28 cellular contexts compared by ENCODE assay signal in the genomic region with DNA sequence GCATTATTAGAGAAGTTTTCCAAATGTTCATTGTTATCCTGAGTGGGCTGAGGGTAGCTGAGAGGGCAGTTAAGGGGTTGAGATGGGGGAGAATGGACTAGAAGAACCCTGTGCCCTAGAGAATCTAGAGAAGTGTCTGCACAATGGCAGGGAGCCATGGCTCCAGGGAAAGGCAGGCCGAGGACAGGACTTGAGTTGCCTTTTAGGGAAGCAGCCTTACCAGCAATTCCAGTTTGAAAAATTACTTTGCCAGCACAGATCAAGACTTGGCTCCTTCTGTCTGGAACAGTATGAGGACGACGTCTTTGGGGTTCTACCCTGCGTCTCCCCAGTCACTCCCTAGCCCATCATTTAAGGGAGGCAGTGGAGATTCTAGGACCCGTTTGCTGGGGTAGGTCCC. TPM values are rescaled to one million over a fixed set of nuclear protein-coding genes. Genes with fewer than 3 reads are reported as not detected.
DNase-seq lines count a peak whose midpoint lies in the region; ATAC-seq and TF ChIP-seq lines count a peak whose summit lies in the region.
"Had no signal": no experiment of that assay in that cellular context is flagged by ENCODE, and none has a peak within 500 bp of the region (broad histone marks: within the 10 kb centered on the region; RNA-seq: fewer than 3 reads in every experiment).

No MANE protein-coding gene starts in this region.

- H3K79me1 ChIP-seq in IMR-90 (ENCODE audit: low read depth in 1 of 2, low read length in 2 of 2): no peaks in the 10 kb centered on the region

- no TSS peak for BruUV-seq in IMR-90 (replicated peaks; lab: Mats Ljungman, UMichigan)

- no peak overlapping the region for H3K4me3 ChIP-seq in IMR-90 (ENCODE audit: insufficient read depth, low read depth, low read length)
- H3K4me3 ChIP-seq in epithelial cell of esophagus (ENCODE audit: low read length): no peak overlapping the region
- H3K4me3 ChIP-seq in muscle layer of duodenum (ENCODE audit: low read depth in 1 of 2, low read length in 2 of 2): no peak overlapping the region
- H3K4me3 ChIP-seq in stomach: no peak overlapping the region
- no peak overlapping the region for H3K4me3 ChIP-seq in naive thymus-derived CD4-positive, alpha-beta T cell (ENCODE audit: low read length)
- H3K4me3 ChIP-seq: cardiac muscle cell, colonic mucosa, pancreas, thyroid gland had no signal

- no peak overlapping the region for H3K14ac ChIP-seq in IMR-90 (replicated peaks; ENCODE audit: low read depth, low read length)

- no peak overlapping the region for H3K4me3 Mint-ChIP-seq in naive thymus-derived CD4-positive, alpha-beta T cell
- no peak overlapping the region for H3K4me3 Mint-ChIP-seq in natural killer cell treated with Interleukin-12 subunit alpha and Interleukin-12 subunit beta and Interleukin-15 and Interleukin-18, amount 100 ng/mL, for 72 hours
- H3K4me3 Mint-ChIP-seq: H9, nephron progenitor cell had no signal

- DNase-seq in IMR-90: no peak
- peak; percentile 74 for DNase-seq in epithelial cell of esophagus (ENCODE audit: low read depth)
- no peak for DNase-seq in stomach
- no peak for DNase-seq in naive thymus-derived CD4-positive, alpha-beta T cell
- no peak for DNase-seq in natural killer cell treated with Interleukin-12 subunit alpha and Interleukin-12 subunit beta and Interleukin-15 and Interleukin-18, amount 100 ng/mL, for 72 hours (ENCODE audit: low spot score)
- no peak for DNase-seq in activated naive CD4-positive, alpha-beta T cell treated with Interleukin-2 at 50 U/mL for 16 hours
- DNase-seq: ACHN; activated CD4-positive, alpha-beta T cell treated with anti-CD3 and anti-CD28 coated beads, Interleukin-2, amount 50 U/mL, for 4 hours; activated naive CD4-positive, alpha-beta T cell treated with anti-CD3 and anti-CD28 coated beads, Interleukin-2, amount 50 U/mL, for 16 hours; BE2C; colonic mucosa; effector memory CD4-positive, alpha-beta T cell; H9; islet precursor cell; KG1; midbrain; NCI-H1417; NCI-H2081; NCI-H226; nephron progenitor cell; pancreas; stimulated activated naive CD4-positive, alpha-beta T cell treated with Interleukin-2 at 50 U/mL for 16 hours; T-helper 1 cell; thyroid gland had no signal

- no peaks in the 10 kb centered on the region for H3K36me3 ChIP-seq in IMR-90 (ENCODE audit: control insufficient read depth, insufficient read depth, low read length)
- H3K36me3 ChIP-seq in muscle layer of duodenum (ENCODE audit: control insufficient read depth in 1 of 2, insufficient read depth in 2 of 2, low read length in 2 of 2): no peaks in the 10 kb centered on the region
- no peaks in the 10 kb centered on the region for H3K36me3 ChIP-seq in stomach
- H3K36me3 ChIP-seq in naive thymus-derived CD4-positive, alpha-beta T cell (ENCODE audit: control insufficient read depth in 2 of 3, insufficient read depth in 3 of 3, low read length in 3 of 3): no peaks in the 10 kb centered on the region
- H3K36me3 ChIP-seq: BE2C, cardiac muscle cell, colonic mucosa, pancreas, thyroid gland had no signal

- no peak overlapping the region for H2BK5ac ChIP-seq in IMR-90 (ENCODE audit: low read depth, low read length, poor library complexity, severe bottlenecking)

- no peak overlapping the region for H3K23ac ChIP-seq in IMR-90 (ENCODE audit: low read depth, low read length)

- H3K9me1 ChIP-seq in IMR-90 (ENCODE audit: insufficient read depth, low read length): 0 out of 2 replicates have a peak, but pooled peaks cover 6% of the 10 kb centered on the region

- H2AK9ac ChIP-seq in IMR-90 (replicated peaks; ENCODE audit: low read depth, low read length, poor library complexity): no peak overlapping the region

- H3K18ac ChIP-seq in IMR-90 (ENCODE audit: low read depth, low read length): no peak overlapping the region

- intact Hi-C loops in IMR-90 (cut with micrococcal nuclease): no loop called here
- intact Hi-C loops in stomach (cut with DNase I; ENCODE audit: low total_unique reads): no loop called here
- intact Hi-C loops in naive thymus-derived CD4-positive, alpha-beta T cell (cut with micrococcal nuclease): no loop called here

- peaks cover 0 to 4% (median 0%) of the 10 kb centered on the region in 7 donors for H3K4me1 Mint-ChIP-seq in naive thymus-derived CD4-positive, alpha-beta T cell
- H3K4me1 Mint-ChIP-seq in natural killer cell treated with Interleukin-12 subunit alpha and Interleukin-12 subunit beta and Interleukin-15 and Interleukin-18, amount 100 ng/mL, for 72 hours (ENCODE audit: low read depth in 2 of 2): no peaks in the 10 kb centered on the region

- no peak overlapping the region; the same call in 1 of the 2 replicates for H2BK20ac ChIP-seq in IMR-90 (ENCODE audit: low read depth, low read length)

- in situ Hi-C loops in IMR-90 (cut with MboI; ENCODE audit: low sequenced_read_pairs): loop anchor here (25.0 kb wide), 1 partner anchor 488 kb away; the partner anchor contains the start of gene SLC25A18

- CTCF ChIA-PET in IMR-90 (lab: Yijun Ruan, JAX): no interaction called here
- CTCF ChIA-PET in naive thymus-derived CD4-positive, alpha-beta T cell (lab: Charles Lee): no interaction called here

- H3K4me1 ChIP-seq in IMR-90 (ENCODE audit: control insufficient read depth, insufficient read depth, low read length) (0 out of 2 replicates have a peak, but pooled peaks cover 2% of the 10 kb centered on the region), muscle layer of duodenum (ENCODE audit: control insufficient read depth in 1 of 2, insufficient read depth in 2 of 2, low read length in 2 of 2) (peaks cover 0 to under 1% of the 10 kb centered on the region in 2 donors), stomach (peaks cover under 1 to 13% (median 2%) of the 10 kb centered on the region in 4 donors)
- no peaks in the 10 kb centered on the region for H3K4me1 ChIP-seq in naive thymus-derived CD4-positive, alpha-beta T cell (ENCODE audit: control insufficient read depth in 2 of 2, insufficient read depth in 2 of 2, low read length in 2 of 2)
- H3K4me1 ChIP-seq: BE2C, thyroid gland had no signal

- 0 out of 2 replicates have a peak overlapping the region, but pooled peaks have one; percentile 27 for H2BK120ac ChIP-seq in IMR-90 (ENCODE audit: low read depth, low read length)

- TF ChIP-seq EP300 in stomach (IDR thresholded peaks at IDR 0.05): no peak

- TF ChIP-seq CTCF in IMR-90 (conservative IDR thresholded peaks at IDR 0.05; ENCODE audit: low read depth, low read length): no peak
- TF ChIP-seq CTCF in epithelial cell of esophagus (IDR thresholded peaks at IDR 0.05; ENCODE audit: insufficient read depth, low read depth, low read length, missing control alignments): no peak
- TF ChIP-seq CTCF in stomach (IDR thresholded peaks at IDR 0.05): no peak

- 0 out of 3 replicates have a peak overlapping the region, but pooled peaks have one; percentile 21 for H2BK15ac ChIP-seq in IMR-90 (ENCODE audit: low read depth, low read length)

- H3K9me3 ChIP-seq in IMR-90 (ENCODE audit: control insufficient read depth, insufficient read depth, low read length) (no peaks in the 10 kb centered on the region), muscle layer of duodenum (ENCODE audit: control insufficient read depth in 1 of 2, low read length in 2 of 2) (no peaks in the 10 kb centered on the region), stomach (no peaks in the 10 kb centered on the region)
- H3K9me3 ChIP-seq in naive thymus-derived CD4-positive, alpha-beta T cell (ENCODE audit: control insufficient read depth in 2 of 3, low read length in 3 of 3): no peaks in the 10 kb centered on the region
- H3K9me3 ChIP-seq: BE2C, colonic mucosa, pancreas, thyroid gland had no signal

- H3K9ac ChIP-seq in IMR-90 (ENCODE audit: low read depth, low read length): no peak overlapping the region

- H2AK5ac ChIP-seq in IMR-90 (ENCODE audit: low read depth, low read length): 0 out of 2 replicates have a peak overlapping the region, but pooled peaks have one; percentile 13

- WGBS in IMR-90 (ENCODE audit: extremely low coverage in 2 of 2, insufficient read length in 1 of 2), 2 experiments: no CpG with 5 or more reads among the region's 5 CpGs
- WGBS in stomach, 5 donors: 46 to 67% (median 50%) methylated on average over 5 of the region's 5 CpGs

- H4K8ac ChIP-seq in IMR-90 (ENCODE audit: low read depth in 2 of 2, low read length in 2 of 2): no peak overlapping the region

- no peak overlapping the region for H4K5ac ChIP-seq in IMR-90 (ENCODE audit: low read depth, low read length)

- no peak overlapping the region for H3K27ac ChIP-seq in IMR-90 (ENCODE audit: insufficient read depth, low read length)
- peak overlapping the region; percentile 39 for H3K27ac ChIP-seq in muscle layer of duodenum (ENCODE audit: low read length)
- peak overlapping the region in 4 of 5 donors; percentile 56 to 80 (median 70) for H3K27ac ChIP-seq in stomach
- H3K27ac ChIP-seq in naive thymus-derived CD4-positive, alpha-beta T cell (ENCODE audit: low read depth, low read length): no peak overlapping the region
- H3K27ac ChIP-seq: cardiac muscle cell, colonic mucosa, pancreas, thyroid gland had no signal

- H2AFZ ChIP-seq in IMR-90 (replicated peaks; ENCODE audit: low read length, poor library complexity): peak overlapping the region; percentile 48

- no peak for ATAC-seq in IMR-90 (ENCODE audit: low read depth)
- ATAC-seq in naive thymus-derived CD4-positive, alpha-beta T cell: no peak
- no peak for ATAC-seq in natural killer cell treated with Interleukin-12 subunit alpha and Interleukin-12 subunit beta and Interleukin-15 and Interleukin-18, amount 100 ng/mL, for 72 hours
- ATAC-seq in HG03378 (IDR thresholded peaks at IDR 0.05; ENCODE audit: unreplicated experiment): no peak
- ATAC-seq: pancreas, sciatic nerve had no signal

- POLR2A ChIA-PET in IMR-90 (lab: Charles Lee; ENCODE audit: unreplicated experiment): no interaction called here
- POLR2A ChIA-PET in naive thymus-derived CD4-positive, alpha-beta T cell (lab: Charles Lee): no interaction called here

- TF ChIP-seq RAD21 in IMR-90 (IDR thresholded peaks at IDR 0.05; ENCODE audit: low read length): no peak

- H4K91ac ChIP-seq in IMR-90 (ENCODE audit: insufficient read depth, low read depth, low read length): no peak overlapping the region

- peaks cover 0 to 2% (median 0%) of the 10 kb centered on the region in 11 donors for H3K9me3 Mint-ChIP-seq in naive thymus-derived CD4-positive, alpha-beta T cell
- H3K9me3 Mint-ChIP-seq in natural killer cell treated with Interleukin-12 subunit alpha and Interleukin-12 subunit beta and Interleukin-15 and Interleukin-18, amount 100 ng/mL, for 72 hours: no peaks in the 10 kb centered on the region

- H3K27me3 ChIP-seq in IMR-90 (ENCODE audit: control insufficient read depth, insufficient read depth, low read length): no peaks in the 10 kb centered on the region
- no peaks in the 10 kb centered on the region for H3K27me3 ChIP-seq in muscle layer of duodenum (ENCODE audit: low read depth, low read length)
- no peaks in the 10 kb centered on the region for H3K27me3 ChIP-seq in stomach
- H3K27me3 ChIP-seq in naive thymus-derived CD4-positive, alpha-beta T cell (ENCODE audit: control insufficient read depth in 2 of 2, insufficient read depth in 2 of 2, low read length in 2 of 2): no peaks in the 10 kb centered on the region
- H3K27me3 ChIP-seq: cardiac muscle cell, colonic mucosa, pancreas, thyroid gland had no signal

- no peaks in the 10 kb centered on the region for H4K20me1 ChIP-seq in IMR-90 (ENCODE audit: insufficient read depth, low read length)

- TF ChIP-seq POLR2A in IMR-90 (IDR thresholded peaks at IDR 0.05; ENCODE audit: low read depth, low read length) (no peak), stomach (IDR thresholded peaks at IDR 0.05) (no peak)

- dilution Hi-C loops in IMR-90 (cut with HindIII; ENCODE audit: low sequenced_read_pairs, unreplicated experiment): no loop called here

- H3K36me3 Mint-ChIP-seq in naive thymus-derived CD4-positive, alpha-beta T cell: no peaks in the 10 kb centered on the region
- no peaks in the 10 kb centered on the region for H3K36me3 Mint-ChIP-seq in natural killer cell treated with Interleukin-12 subunit alpha and Interleukin-12 subunit beta and Interleukin-15 and Interleukin-18, amount 100 ng/mL, for 72 hours

- H3K56ac ChIP-seq in IMR-90 (ENCODE audit: extremely low read depth, insufficient read depth, low read length): no peak overlapping the region

- no peak overlapping the region for H3K4me2 ChIP-seq in IMR-90 (ENCODE audit: low read depth, low read length)

- H3K27me3 Mint-ChIP-seq in naive thymus-derived CD4-positive, alpha-beta T cell: peaks cover 0 to 6% (median 4%) of the 10 kb centered on the region in 5 donors
- peaks cover 6 to 8% of the 10 kb centered on the region in 2 donors for H3K27me3 Mint-ChIP-seq in natural killer cell treated with Interleukin-12 subunit alpha and Interleukin-12 subunit beta and Interleukin-15 and Interleukin-18, amount 100 ng/mL, for 72 hours

- H3K4ac ChIP-seq in IMR-90 (ENCODE audit: low read depth, low read length): no peak overlapping the region; the same call in 1 of the 2 replicates

- H3K27ac Mint-ChIP-seq in naive thymus-derived CD4-positive, alpha-beta T cell: no peak overlapping the region
- H3K27ac Mint-ChIP-seq in natural killer cell treated with Interleukin-12 subunit alpha and Interleukin-12 subunit beta and Interleukin-15 and Interleukin-18, amount 100 ng/mL, for 72 hours: no peak overlapping the region
- H3K27ac Mint-ChIP-seq: nephron progenitor cell had no signal

RNA-seq across cellular contexts. Expression of gene MICAL3, which starts 25.7 kb away (rescaled TPM):
- total RNA-seq in IMR-90 (2012; rRNA removed): 16.1 and 17.6 TPM in 2 replicates
- polyA plus RNA-seq in IMR-90 (2012; rRNA removed): 26.8 and 30.0 TPM in 2 replicates
- 10.9 and 13.3 TPM in 2 replicates for polyA plus RNA-seq in IMR-90 (2012; cell fraction: cytosol; rRNA removed)
- polyA plus RNA-seq in IMR-90 (2012; cell fraction: nucleus; rRNA removed; ENCODE audit: low replicate concordance): 92.0 and 112 TPM in 2 replicates
- 100 to 1,000 TPM in 1 of 5 donors, 10 to 100 TPM in 4; 17.5 to 130 (median 37.3) TPM for total RNA-seq in stomach
- 1 to 10 TPM; 3.5 to 5.1 (median 4.9) TPM for polyA plus RNA-seq in stomach
- total RNA-seq in naive thymus-derived CD4-positive, alpha-beta T cell: 10 to 100 TPM; 10.0 to 43.9 (median 17.1) TPM
- polyA plus RNA-seq in naive thymus-derived CD4-positive, alpha-beta T cell: under 1 TPM; 0.28 to 0.68 TPM
- total RNA-seq in natural killer cell treated with Interleukin-12 subunit alpha and Interleukin-12 subunit beta and Interleukin-15 and Interleukin-18, amount 100 ng/mL, for 72 hours: 10 to 100 TPM; 52.7 to 62.1 TPM

RNA-seq across cellular contexts. Expression of gene PEX26, which starts 27.7 kb away (rescaled TPM):
- total RNA-seq in IMR-90 (2012; rRNA removed) (10.6 and 12.2 TPM in 2 replicates), stomach (100 to 1,000 TPM in 1 of 5 donors, 10 to 100 TPM in 4; 11.7 to 564 (median 17.9) TPM)
- polyA plus RNA-seq in IMR-90 (2012; rRNA removed) (17.8 and 18.5 TPM in 2 replicates), stomach (10 to 100 TPM in 2 of 3 donors, 1 to 10 TPM in 1; 6.7 to 20.5 (median 12.7) TPM)
- polyA plus RNA-seq in IMR-90 (2012; cell fraction: cytosol; rRNA removed): 12.2 and 14.4 TPM in 2 replicates
- polyA plus RNA-seq in IMR-90 (2012; cell fraction: nucleus; rRNA removed; ENCODE audit: low replicate concordance): 12.7 and 13.0 TPM in 2 replicates
- 10 to 100 TPM; 30.1 to 42.8 (median 35.5) TPM for total RNA-seq in naive thymus-derived CD4-positive, alpha-beta T cell
- polyA plus RNA-seq in naive thymus-derived CD4-positive, alpha-beta T cell: 1 to 10 TPM; 3.8 to 4.1 TPM
- 10 to 100 TPM; 44.6 to 63.5 TPM for total RNA-seq in natural killer cell treated with Interleukin-12 subunit alpha and Interleukin-12 subunit beta and Interleukin-15 and Interleukin-18, amount 100 ng/mL, for 72 hours

Comparison
In these comparisons a context has a peak if more than half of its experiments do, and no peak if none do; other contexts are left out.
1. H3K27ac ChIP-seq: peak in muscle layer of duodenum (single experiment) and stomach (4 of 5); none in IMR-90 (single experiment) and naive thymus-derived CD4-positive, alpha-beta T cell (single experiment).